21 cellular contexts compared by ENCODE assay signal in genomic region chr7:115825736-115826135, GRCh38.
A peak's percentile ranks its signal among the peaks of the same experiment; 100 is the strongest.
DNase-seq lines count a peak whose midpoint lies in the region; ATAC-seq and TF ChIP-seq lines count a peak whose summit lies in the region.
"Had no signal": no experiment of that assay in that cellular context is flagged by ENCODE, and none has a peak within 500 bp of the region (broad histone marks: within the 10 kb centered on the region; RNA-seq: fewer than 3 reads in every experiment).

No MANE protein-coding gene starts in this region.

- no peak overlapping the region for H3K4me3 ChIP-seq in fibroblast of the aortic adventitia (ENCODE audit: low read depth, low read length)
- H3K4me3 ChIP-seq: GM12878, Peyer's patch, SK-N-MC had no signal

- TF ChIP-seq CTCF in fibroblast of the aortic adventitia (IDR thresholded peaks at IDR 0.05; ENCODE audit: insufficient read depth, low read length): no peak

- ATAC-seq in HG02678 (IDR thresholded peaks at IDR 0.05; ENCODE audit: unreplicated experiment) (no peak), GM21786 (IDR thresholded peaks at IDR 0.05; ENCODE audit: unreplicated experiment) (no peak)
- ATAC-seq: GM12878, Right ventricle myocardium inferior had no signal

- peak; percentile 8 for DNase-seq in A172 (ENCODE audit: low spot score)
- peak; percentile 25 for DNase-seq in HS-5 (ENCODE audit: low read depth)
- DNase-seq in amniotic epithelial cell (ENCODE audit: low read depth): peak; percentile 61
- DNase-seq in fibroblast of the aortic adventitia (ENCODE audit: low read depth): peak; percentile 49
- DNase-seq in NCI-H510A treated with DMSO at 0.1 percent for 48 hours (lab: John Stamatoyannopoulos, UW): no peak
- no peak for DNase-seq in ureter (ENCODE audit: low spot score)
- DNase-seq: Calu3; CD4-positive, alpha-beta memory T cell; DMS53; GDM1; KG1; NCI-H1436; NCI-H2029; NCI-H2171 treated with DMSO at 0.1 percent for 48 hours; NCI-H510A; Peyer's patch had no signal

Comparison
In these comparisons a context has a peak if more than half of its experiments do, and no peak if none do; other contexts are left out.
1. DNase-seq: peak in A172 (single experiment), HS-5 (single experiment), amniotic epithelial cell (single experiment) and fibroblast of the aortic adventitia (single experiment); none in NCI-H510A treated with DMSO at 0.1 percent for 48 hours (single experiment) and ureter (single experiment).